Comparison of ENCODE assay signal across 8 cellular contexts in the genomic region with DNA sequence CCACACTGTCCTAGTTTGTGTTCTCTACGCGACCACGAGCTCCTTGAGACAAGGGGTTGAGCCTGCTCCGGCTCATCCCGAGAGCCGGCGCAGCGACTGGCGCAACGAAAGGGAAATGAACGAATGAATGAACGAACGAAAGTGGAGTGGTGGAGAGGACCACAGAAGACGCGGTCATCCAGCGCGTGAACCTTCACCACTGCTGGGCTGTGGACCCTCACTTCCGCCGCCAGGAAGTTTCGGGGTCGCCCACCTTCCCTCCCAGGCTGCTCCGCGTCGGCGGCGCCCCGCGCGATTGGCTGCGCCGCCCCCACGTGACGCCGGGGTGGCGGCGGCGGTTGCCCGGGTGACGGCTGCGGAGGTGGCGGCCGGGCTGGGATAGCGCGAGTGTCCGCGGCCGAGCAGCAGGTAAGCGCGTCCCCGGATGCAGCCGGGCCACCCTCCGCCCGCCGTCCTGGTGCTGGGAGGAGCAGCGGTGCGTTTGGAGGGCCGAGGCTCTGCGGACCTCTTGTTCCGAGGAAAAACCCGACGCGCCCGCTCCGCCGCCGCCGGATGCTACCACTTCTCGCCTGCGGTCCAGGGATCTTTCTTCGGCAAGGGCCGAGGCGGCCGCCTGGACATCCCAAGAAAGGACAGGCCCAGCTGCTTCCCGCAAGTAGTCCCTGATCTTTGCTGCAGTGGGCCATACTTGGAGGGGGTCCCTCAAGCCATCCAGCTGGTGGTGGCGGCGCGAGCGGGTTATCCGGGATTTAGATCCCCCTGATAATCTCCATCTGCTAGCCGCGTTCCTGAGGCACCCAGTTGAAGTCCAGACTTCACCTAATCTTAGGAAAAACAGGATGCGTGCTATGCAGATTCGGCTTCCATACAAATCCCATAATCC. TPM values are rescaled to one million over a fixed set of nuclear protein-coding genes. Genes with fewer than 3 reads are reported as not detected.
DNase-seq lines count a peak whose midpoint lies in the region; ATAC-seq, FAIRE-seq and TF ChIP-seq lines count a peak whose summit lies in the region.

A gene with protein sequence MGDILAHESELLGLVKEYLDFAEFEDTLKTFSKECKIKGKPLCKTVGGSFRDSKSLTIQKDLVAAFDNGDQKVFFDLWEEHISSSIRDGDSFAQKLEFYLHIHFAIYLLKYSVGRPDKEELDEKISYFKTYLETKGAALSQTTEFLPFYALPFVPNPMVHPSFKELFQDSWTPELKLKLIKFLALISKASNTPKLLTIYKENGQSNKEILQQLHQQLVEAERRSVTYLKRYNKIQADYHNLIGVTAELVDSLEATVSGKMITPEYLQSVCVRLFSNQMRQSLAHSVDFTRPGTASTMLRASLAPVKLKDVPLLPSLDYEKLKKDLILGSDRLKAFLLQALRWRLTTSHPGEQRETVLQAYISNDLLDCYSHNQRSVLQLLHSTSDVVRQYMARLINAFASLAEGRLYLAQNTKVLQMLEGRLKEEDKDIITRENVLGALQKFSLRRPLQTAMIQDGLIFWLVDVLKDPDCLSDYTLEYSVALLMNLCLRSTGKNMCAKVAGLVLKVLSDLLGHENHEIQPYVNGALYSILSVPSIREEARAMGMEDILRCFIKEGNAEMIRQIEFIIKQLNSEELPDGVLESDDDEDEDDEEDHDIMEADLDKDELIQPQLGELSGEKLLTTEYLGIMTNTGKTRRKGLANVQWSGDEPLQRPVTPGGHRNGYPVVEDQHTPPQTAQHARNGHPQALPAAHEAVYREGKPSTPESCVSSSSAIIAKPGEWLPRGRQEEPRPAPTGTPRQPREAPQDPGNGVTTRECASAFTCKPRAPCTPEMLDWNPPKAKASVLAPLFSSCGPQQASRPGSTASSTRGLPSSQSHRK (plus strand): TSS at position 341 of the 883 bp plus-strand sequence. CDS start 7,608 bp downstream, outside the sequence.

- no peaks in the 10 kb centered on the region for H3K36me3 Mint-ChIP-seq in T-cell

- 0 to 1% (median 1%) methylated on average over 36 to 83 of the region's 83 CpGs for WGBS in adrenal gland, 4 donors
- WGBS in heart right ventricle, 2 donors = 0 to 1% methylated on average over 83 of the region's 83 CpGs
- 0% methylated on average over 32 to 57 of the region's 83 CpGs for WGBS in upper lobe of left lung, 2 donors

- TF ChIP-seq EP300 in upper lobe of left lung (IDR thresholded peaks at IDR 0.05) = no peak

- CTCF ChIA-PET in T-cell (lab: Charles Lee) = interaction anchor here in 1 of 2 donors (0.6 kb wide), 1 partner anchor 157 kb away, joined by 3 read pairs; no protein-coding TSS in a partner anchor

- POLR2A ChIA-PET in T-cell (lab: Charles Lee) = interaction anchor here (0.6 to 0.7 kb wide), 2 partner anchors 90 to 286 kb away, joined by 3 read pairs; no protein-coding TSS in a partner anchor

- H3K9me3 ChIP-seq in adrenal gland (replicated peaks in 1 of 3) = no peaks in the 10 kb centered on the region
- H3K9me3 ChIP-seq in heart right ventricle = no peaks in the 10 kb centered on the region
- no peaks in the 10 kb centered on the region for H3K9me3 ChIP-seq in upper lobe of left lung

- H3K9me3 Mint-ChIP-seq in T-cell = no peaks in the 10 kb centered on the region

- no peaks in the 10 kb centered on the region for H3K36me3 ChIP-seq in adrenal gland (replicated peaks in 1 of 2)
- H3K36me3 ChIP-seq in heart right ventricle = peaks cover 0 to 4% (median 0%) of the 10 kb centered on the region in 9 donors
- no peaks in the 10 kb centered on the region for H3K36me3 ChIP-seq in upper lobe of left lung

- peak; percentile 94 for ATAC-seq in HG02571 (IDR thresholded peaks at IDR 0.05; ENCODE audit: unreplicated experiment)
- peak; percentile 94 to 99 (median 96) for ATAC-seq in T-cell (replicated peaks in 1 of 4)
- peak; percentile 96 to 99 (median 96) for ATAC-seq in heart right ventricle
- ATAC-seq in upper lobe of left lung (ENCODE audit: low FRiP score in 2 of 2) = peak; percentile 81 to 99

- peak within 1 kb of the TSS in 4 of 5 donors; percentile 43 to 78 (median 62) for H3K27ac ChIP-seq in adrenal gland
- H3K27ac ChIP-seq in heart right ventricle = peak within 1 kb of the TSS in 7 of 10 donors; percentile 41 to 81 (median 67)
- peak within 1 kb of the TSS; percentile 13 to 50 (median 36) for H3K27ac ChIP-seq in upper lobe of left lung

- peaks cover 7 to 11% of the 10 kb centered on the region in 2 donors for H3K27me3 Mint-ChIP-seq in T-cell

- H3K27me3 ChIP-seq in adrenal gland (no peaks in the 10 kb centered on the region), heart right ventricle (peaks cover 0 to 4% (median 0%) of the 10 kb centered on the region in 7 donors), upper lobe of left lung (no peaks in the 10 kb centered on the region)

- H3K4me1 ChIP-seq in adrenal gland (replicated peaks in 1 of 2) = peaks cover 6 to 28% of the 10 kb centered on the region in 2 donors
- peaks cover 0 to 18% (median 15%) of the 10 kb centered on the region in 9 donors for H3K4me1 ChIP-seq in heart right ventricle
- peaks cover 7 to 18% (median 15%) of the 10 kb centered on the region in 4 donors for H3K4me1 ChIP-seq in upper lobe of left lung

- intact Hi-C loops in adrenal gland (cut with DNase I) = loop anchor here in 1 of 2 donors (10.0 kb wide), 1 partner anchor 94 kb away; no protein-coding TSS in a partner anchor
- intact Hi-C loops in heart right ventricle (cut with DNase I) = loop anchor here in 3 of 10 donors (2.0 to 10.0 kb wide), 3 partner anchors 91 to 94 kb away; no protein-coding TSS in a partner anchor
- intact Hi-C loops in posterior vena cava (cut with DNase I) = no loop called here

- FAIRE-seq in GM12892 (lab: Jason Lieb, UNC) = peak; percentile 96

- H3K4me3 ChIP-seq in NB4 (ENCODE audit: low read depth, low read length) = peak within 1 kb of the TSS; percentile 94
- H3K4me3 ChIP-seq in adrenal gland = peak within 1 kb of the TSS; percentile 44 to 87 (median 76)
- H3K4me3 ChIP-seq in heart right ventricle = peak within 1 kb of the TSS; percentile 62 to 98 (median 84)
- H3K4me3 ChIP-seq in upper lobe of left lung = peak within 1 kb of the TSS; percentile 51 to 98 (median 88)

- H3K27ac Mint-ChIP-seq in T-cell = no peak within 1 kb of the TSS

- peak within 1 kb of the TSS; percentile 89 to 93 (median 89) for H3K4me3 Mint-ChIP-seq in T-cell

- DNase-seq in GM12892 (ENCODE audit: insufficient read length) (peak; percentile 92), NB4 (ENCODE audit: low read depth) (peak; percentile 83), T-cell (peak in 33 of 34 experiments; percentile 39 to 75 (median 55)), adrenal gland (peak; percentile 74 to 83 (median 79)), heart right ventricle (peak; percentile 67 to 77), posterior vena cava (ENCODE audit: low spot score) (peak; percentile 90), upper lobe of left lung (peak; percentile 81 to 97)

- peak; percentile 87 for TF ChIP-seq POLR2A in GM12892 (IDR thresholded peaks at IDR 0.05; ENCODE audit: low read depth, low read length)
- peak; percentile 77 for TF ChIP-seq POLR2A in NB4 (IDR thresholded peaks at IDR 0.05; ENCODE audit: extremely low read depth, insufficient read length)
- TF ChIP-seq POLR2A in adrenal gland (IDR thresholded peaks at IDR 0.05) = peak; percentile 48 to 67
- peak in 1 of 4 donors; percentile 56 for TF ChIP-seq POLR2A in upper lobe of left lung (IDR thresholded peaks at IDR 0.05)

- H3K4me1 Mint-ChIP-seq in T-cell = peaks cover 12 to 17% (median 13%) of the 10 kb centered on the region in 3 donors

- no peak for TF ChIP-seq CTCF in NB4 (IDR thresholded peaks at IDR 0.05; ENCODE audit: low read depth, low read length)
- peak in 1 of 6 experiments; percentile 1 for TF ChIP-seq CTCF in adrenal gland (IDR thresholded peaks at IDR 0.05)
- no peak for TF ChIP-seq CTCF in heart right ventricle (IDR thresholded peaks at IDR 0.05)
- TF ChIP-seq CTCF in upper lobe of left lung (IDR thresholded peaks at IDR 0.05) = peak in 4 of 6 experiments; percentile 11 to 22 (median 19)

RNA-seq across cellular contexts. Expression of the gene that starts here (rescaled TPM):
- 9.8 TPM for polyA plus RNA-seq in GM12892 (2012; ENCODE audit: missing spikeins)
- 1 to 10 TPM in 4 of 5 donors, under 1 TPM in 1; 0.88 to 3.1 (median 1.6) TPM for total RNA-seq in T-cell
- total RNA-seq in adrenal gland = 100 to 1,000 TPM in 1 of 8 donors, 10 to 100 TPM in 7; 36.5 to 109 (median 59.1) TPM
- 10 to 100 TPM; 22.0 to 61.9 (median 49.3) TPM for polyA plus RNA-seq in adrenal gland
- 1 to 10 TPM; 1.6 to 6.8 (median 2.4) TPM for total RNA-seq in heart right ventricle
- 1 to 10 TPM; 1.7 to 2.0 TPM for polyA plus RNA-seq in heart right ventricle
- 10 to 100 TPM; 31.6 to 61.9 TPM for total RNA-seq in posterior vena cava
- 100 to 1,000 TPM in 1 of 6 donors, 10 to 100 TPM in 5; 26.7 to 145 (median 61.0) TPM for total RNA-seq in upper lobe of left lung

Comparison
In these comparisons a context has a peak if more than half of its experiments do, and no peak if none do; other contexts are left out.
1. Peak in every context shown above with its lines: DNase-seq, ATAC-seq, H3K4me3 ChIP-seq and H3K27ac ChIP-seq.
2. RNA of the gene that starts here (polyA plus RNA-seq): 22.0 to 61.9 TPM in adrenal gland; 1.7 to 2.0 TPM in heart right ventricle; every median in the first group is over 4 times any median in the second.
3. CTCF ChIP-seq: peak in upper lobe of left lung (4 of 6); none in NB4 (single experiment) and heart right ventricle (0 of 9).